ENCODE assay signal across 29 cellular contexts in the genomic region with DNA sequence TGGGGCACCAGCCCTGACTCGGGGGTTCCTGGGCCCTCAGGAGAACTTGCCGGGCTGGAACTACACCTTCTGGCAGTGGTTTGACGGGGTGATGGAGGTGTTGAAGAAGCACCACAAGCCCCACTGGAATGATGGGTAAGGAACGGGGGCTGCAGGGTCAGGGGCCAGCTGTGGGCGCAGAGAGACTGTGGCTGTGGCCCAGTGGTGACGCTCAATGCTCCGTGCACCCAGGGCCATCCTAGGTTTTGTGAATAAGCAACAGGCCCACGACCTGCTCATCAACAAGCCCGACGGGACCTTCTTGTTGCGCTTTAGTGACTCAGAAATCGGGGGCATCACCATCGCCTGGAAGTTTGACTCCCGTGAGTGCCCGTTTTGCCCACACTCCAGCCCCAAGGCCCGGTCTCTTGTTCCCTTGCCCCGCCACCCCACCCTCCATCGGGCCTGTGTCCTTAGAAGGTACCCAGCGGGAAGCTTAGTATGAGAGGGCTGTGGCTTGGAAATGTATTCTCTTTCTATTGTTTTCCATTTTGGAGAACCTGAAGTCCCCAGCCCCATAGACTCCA. TPM values are rescaled to one million over a fixed set of nuclear protein-coding genes. Genes with fewer than 3 reads are reported as not detected.
A peak's percentile ranks its signal among the peaks of the same experiment; 100 is the strongest.
DNase-seq lines count a peak whose midpoint lies in the region; ATAC-seq lines count a peak whose summit lies in the region.
"Had no signal": no experiment of that assay in that cellular context is flagged by ENCODE, and none has a peak within 500 bp of the region (broad histone marks: within the 10 kb centered on the region; RNA-seq: fewer than 3 reads in every experiment).

No MANE protein-coding gene starts in this region.

- no peaks in the 10 kb centered on the region for H3K9me3 ChIP-seq in stomach smooth muscle (ENCODE audit: control insufficient read depth in 2 of 2, low read length in 2 of 2)
- H3K9me3 ChIP-seq: ascending aorta; BLaER1 treated with 17β-estradiol and CSF1 and Interleukin-3, amounts not matched to agents 10 nM and 100 nM; lower lobe of right lung; psoas muscle had no signal

- H3K36me3 Mint-ChIP-seq in activated naive CD4-positive, alpha-beta T cell treated with anti-CD3 and anti-CD28 coated beads, Interleukin-2, amount 50 U/mL, for 24 hours, result peaks cover 34% of the 10 kb centered on the region
- peaks cover 55% of the 10 kb centered on the region for H3K36me3 Mint-ChIP-seq in T-cell
- peaks cover 57% of the 10 kb centered on the region for H3K36me3 Mint-ChIP-seq in central memory CD8-positive, alpha-beta T cell (ENCODE audit: insufficient read depth)

- CTCF ChIA-PET in T-cell (lab: Charles Lee), result no interaction called here

- ATAC-seq in T-cell (replicated peaks in 1 of 4) (no peak), GM19395 (IDR thresholded peaks at IDR 0.05; ENCODE audit: unreplicated experiment) (no peak), HG03025 (IDR thresholded peaks at IDR 0.05; ENCODE audit: low FRiP score, unreplicated experiment) (no peak), GM18870 (IDR thresholded peaks at IDR 0.05; ENCODE audit: unreplicated experiment) (no peak)
- ATAC-seq in central memory CD8-positive, alpha-beta T cell (replicated peaks; ENCODE audit: extremely low read depth, poor library complexity, severe bottlenecking), result no peak
- ATAC-seq: lower lobe of right lung, psoas muscle had no signal

- peaks cover 71% of the 10 kb centered on the region for H3K4me1 Mint-ChIP-seq in activated naive CD4-positive, alpha-beta T cell treated with anti-CD3 and anti-CD28 coated beads, Interleukin-2, amount 50 U/mL, for 24 hours
- peaks cover 48 to 60% (median 48%) of the 10 kb centered on the region in 3 donors for H3K4me1 Mint-ChIP-seq in T-cell
- H3K4me1 Mint-ChIP-seq in central memory CD8-positive, alpha-beta T cell, result peaks cover 26% of the 10 kb centered on the region

- H3K4me3 ChIP-seq in stomach smooth muscle (ENCODE audit: low read length in 2 of 2), result no peak overlapping the region
- H3K4me3 ChIP-seq: ascending aorta; BLaER1 treated with 17β-estradiol and CSF1 and Interleukin-3, amounts not matched to agents 10 nM and 100 nM; cardiac muscle cell; coronary artery; lower lobe of right lung; psoas muscle had no signal

- H3K27me3 Mint-ChIP-seq in activated naive CD4-positive, alpha-beta T cell treated with anti-CD3 and anti-CD28 coated beads, Interleukin-2, amount 50 U/mL, for 24 hours, result no peaks in the 10 kb centered on the region
- H3K27me3 Mint-ChIP-seq in T-cell, result no peaks in the 10 kb centered on the region
- H3K27me3 Mint-ChIP-seq in central memory CD8-positive, alpha-beta T cell, result no peaks in the 10 kb centered on the region
- H3K27me3 Mint-ChIP-seq: activated B cell treated with CpG ODN at 0.5 μM for 24 hours, naive B cell had no signal

- H3K27me3 ChIP-seq in stomach smooth muscle (ENCODE audit: control insufficient read depth in 1 of 2, insufficient read depth in 2 of 2, low read length in 2 of 2), result no peaks in the 10 kb centered on the region
- H3K27me3 ChIP-seq: ascending aorta; BLaER1 treated with 17β-estradiol and CSF1 and Interleukin-3, amounts not matched to agents 10 nM and 100 nM; cardiac muscle cell had no signal

- no peak overlapping the region for H3K9ac ChIP-seq in stomach smooth muscle (ENCODE audit: low read length in 2 of 2)
- H3K9ac ChIP-seq: BLaER1 treated with 17β-estradiol and CSF1 and Interleukin-3, amounts not matched to agents 10 nM and 100 nM had no signal

- H3K36me3 ChIP-seq in stomach smooth muscle (ENCODE audit: control insufficient read depth in 2 of 2, insufficient read depth in 2 of 2, low read length in 2 of 2), result peaks cover 36 to 40% of the 10 kb centered on the region in 2 donors
- H3K36me3 ChIP-seq: cardiac muscle cell had no signal

- H3K27ac Mint-ChIP-seq in activated naive CD4-positive, alpha-beta T cell treated with anti-CD3 and anti-CD28 coated beads, Interleukin-2, amount 50 U/mL, for 24 hours, result peak overlapping the region; percentile 30
- H3K27ac Mint-ChIP-seq in T-cell, result peak overlapping the region; percentile 67 to 68
- H3K27ac Mint-ChIP-seq in central memory CD8-positive, alpha-beta T cell (ENCODE audit: low read depth), result peak overlapping the region; percentile 25
- H3K27ac Mint-ChIP-seq: activated B cell treated with CpG ODN at 0.5 μM for 24 hours had no signal

- H3K4me3 Mint-ChIP-seq in activated naive CD4-positive, alpha-beta T cell treated with anti-CD3 and anti-CD28 coated beads, Interleukin-2, amount 50 U/mL, for 24 hours, result no peak overlapping the region
- peak overlapping the region in 1 of 3 donors; percentile 29 for H3K4me3 Mint-ChIP-seq in T-cell
- H3K4me3 Mint-ChIP-seq in central memory CD8-positive, alpha-beta T cell, result no peak overlapping the region
- H3K4me3 Mint-ChIP-seq: activated B cell treated with CpG ODN at 0.5 μM for 24 hours, naive B cell had no signal

- H3K9me3 Mint-ChIP-seq in activated naive CD4-positive, alpha-beta T cell treated with anti-CD3 and anti-CD28 coated beads, Interleukin-2, amount 50 U/mL, for 24 hours, result no peaks in the 10 kb centered on the region
- no peaks in the 10 kb centered on the region for H3K9me3 Mint-ChIP-seq in T-cell
- no peaks in the 10 kb centered on the region for H3K9me3 Mint-ChIP-seq in central memory CD8-positive, alpha-beta T cell
- H3K9me3 Mint-ChIP-seq: activated B cell treated with CpG ODN at 0.5 μM for 24 hours, naive B cell had no signal

- POLR2A ChIA-PET in T-cell (lab: Charles Lee), result interaction anchor here in 1 of 2 donors (0.6 kb wide), 1 partner anchor 532 kb away, joined by 5 read pairs; no protein-coding TSS in a partner anchor

- H3K27ac ChIP-seq in stomach smooth muscle (ENCODE audit: low read length), result peak overlapping the region; percentile 24
- H3K27ac ChIP-seq: ascending aorta; BLaER1 treated with 17β-estradiol and CSF1 and Interleukin-3, amounts not matched to agents 10 nM and 100 nM; cardiac muscle cell; coronary artery; lower lobe of right lung; psoas muscle had no signal

- H3K4me1 ChIP-seq in stomach smooth muscle (ENCODE audit: control insufficient read depth, insufficient read depth, low read length), result peaks cover 29% of the 10 kb centered on the region

- no peak for DNase-seq in activated naive CD4-positive, alpha-beta T cell treated with anti-CD3 and anti-CD28 coated beads, Interleukin-2, amount 50 U/mL, for 16 hours
- DNase-seq in T-cell, result no peak
- DNase-seq in central memory CD8-positive, alpha-beta T cell (ENCODE audit: low spot score in 2 of 2), result no peak
- DNase-seq: activated B cell treated with CpG ODN at 0.5 μM for 24 hours; activated CD8-positive, alpha-beta memory T cell treated with anti-CD3 and anti-CD28 coated beads for 24 hours; activated T-cell treated with anti-CD3 and anti-CD28 coated beads for 4 hours; COR-L47; DMS53; effector memory CD4-positive, alpha-beta T cell; erythroblast; hypothalamus; lower lobe of right lung; midbrain; naive B cell; NCI-H1092; NCI-H1694; NCI-H2171; occipital lobe; psoas muscle; stimulated activated CD4-positive, alpha-beta T cell treated with anti-CD3 and anti-CD28 coated beads, Interleukin-4, amount 100 ng/mL, for 24 hours had no signal

RNA-seq across cellular contexts. Expression of a gene that starts 19.1 kb away (rescaled TPM):
- 100 to 1,000 TPM; 141 to 160 (median 147) TPM for total RNA-seq in T-cell

RNA-seq across cellular contexts. Expression of a gene that starts 31.3 kb away (rescaled TPM):
- total RNA-seq in T-cell, result 100 to 1,000 TPM; 178 to 205 (median 186) TPM
